ENCODE assay signal across 1 cellular context in the genomic region with DNA sequence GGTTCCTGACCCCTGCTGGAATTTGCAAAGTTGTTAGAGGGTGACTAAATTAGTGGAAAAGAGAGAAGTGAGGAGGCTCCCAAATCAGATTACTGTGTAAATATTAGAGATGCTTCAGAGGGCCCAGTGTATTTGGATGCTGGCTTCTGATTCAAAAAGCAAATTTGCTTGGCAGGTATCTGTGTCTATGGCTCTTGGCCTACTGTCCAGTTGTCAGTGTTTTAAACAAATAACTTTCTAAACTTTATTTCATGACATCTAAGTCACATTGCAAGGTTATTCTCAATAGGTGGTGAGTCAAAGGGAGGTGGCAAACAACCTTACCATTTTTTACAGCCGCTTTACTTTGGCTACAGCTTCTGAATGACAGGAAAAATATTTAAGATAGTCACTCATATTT.
TF ChIP-seq lines count a peak whose summit lies in the region.

No MANE protein-coding gene starts in this region.

TF ChIP-seq in HepG2, 621 proteins besides CTCF, POLR2A, EP300 and RAD21:
- TF ChIP-seq, protein P1, sequence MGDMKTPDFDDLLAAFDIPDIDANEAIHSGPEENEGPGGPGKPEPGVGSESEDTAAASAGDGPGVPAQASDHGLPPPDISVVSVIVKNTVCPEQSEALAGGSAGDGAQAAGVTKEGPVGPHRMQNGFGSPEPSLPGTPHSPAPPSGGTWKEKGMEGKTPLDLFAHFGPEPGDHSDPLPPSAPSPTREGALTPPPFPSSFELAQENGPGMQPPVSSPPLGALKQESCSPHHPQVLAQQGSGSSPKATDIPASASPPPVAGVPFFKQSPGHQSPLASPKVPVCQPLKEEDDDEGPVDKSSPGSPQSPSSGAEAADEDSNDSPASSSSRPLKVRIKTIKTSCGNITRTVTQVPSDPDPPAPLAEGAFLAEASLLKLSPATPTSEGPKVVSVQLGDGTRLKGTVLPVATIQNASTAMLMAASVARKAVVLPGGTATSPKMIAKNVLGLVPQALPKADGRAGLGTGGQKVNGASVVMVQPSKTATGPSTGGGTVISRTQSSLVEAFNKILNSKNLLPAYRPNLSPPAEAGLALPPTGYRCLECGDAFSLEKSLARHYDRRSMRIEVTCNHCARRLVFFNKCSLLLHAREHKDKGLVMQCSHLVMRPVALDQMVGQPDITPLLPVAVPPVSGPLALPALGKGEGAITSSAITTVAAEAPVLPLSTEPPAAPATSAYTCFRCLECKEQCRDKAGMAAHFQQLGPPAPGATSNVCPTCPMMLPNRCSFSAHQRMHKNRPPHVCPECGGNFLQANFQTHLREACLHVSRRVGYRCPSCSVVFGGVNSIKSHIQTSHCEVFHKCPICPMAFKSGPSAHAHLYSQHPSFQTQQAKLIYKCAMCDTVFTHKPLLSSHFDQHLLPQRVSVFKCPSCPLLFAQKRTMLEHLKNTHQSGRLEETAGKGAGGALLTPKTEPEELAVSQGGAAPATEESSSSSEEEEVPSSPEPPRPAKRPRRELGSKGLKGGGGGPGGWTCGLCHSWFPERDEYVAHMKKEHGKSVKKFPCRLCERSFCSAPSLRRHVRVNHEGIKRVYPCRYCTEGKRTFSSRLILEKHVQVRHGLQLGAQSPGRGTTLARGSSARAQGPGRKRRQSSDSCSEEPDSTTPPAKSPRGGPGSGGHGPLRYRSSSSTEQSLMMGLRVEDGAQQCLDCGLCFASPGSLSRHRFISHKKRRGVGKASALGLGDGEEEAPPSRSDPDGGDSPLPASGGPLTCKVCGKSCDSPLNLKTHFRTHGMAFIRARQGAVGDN (CRISPR knock-in tag; IDR thresholded peaks at IDR 0.05): no peak
- TF ChIP-seq, protein P2, sequence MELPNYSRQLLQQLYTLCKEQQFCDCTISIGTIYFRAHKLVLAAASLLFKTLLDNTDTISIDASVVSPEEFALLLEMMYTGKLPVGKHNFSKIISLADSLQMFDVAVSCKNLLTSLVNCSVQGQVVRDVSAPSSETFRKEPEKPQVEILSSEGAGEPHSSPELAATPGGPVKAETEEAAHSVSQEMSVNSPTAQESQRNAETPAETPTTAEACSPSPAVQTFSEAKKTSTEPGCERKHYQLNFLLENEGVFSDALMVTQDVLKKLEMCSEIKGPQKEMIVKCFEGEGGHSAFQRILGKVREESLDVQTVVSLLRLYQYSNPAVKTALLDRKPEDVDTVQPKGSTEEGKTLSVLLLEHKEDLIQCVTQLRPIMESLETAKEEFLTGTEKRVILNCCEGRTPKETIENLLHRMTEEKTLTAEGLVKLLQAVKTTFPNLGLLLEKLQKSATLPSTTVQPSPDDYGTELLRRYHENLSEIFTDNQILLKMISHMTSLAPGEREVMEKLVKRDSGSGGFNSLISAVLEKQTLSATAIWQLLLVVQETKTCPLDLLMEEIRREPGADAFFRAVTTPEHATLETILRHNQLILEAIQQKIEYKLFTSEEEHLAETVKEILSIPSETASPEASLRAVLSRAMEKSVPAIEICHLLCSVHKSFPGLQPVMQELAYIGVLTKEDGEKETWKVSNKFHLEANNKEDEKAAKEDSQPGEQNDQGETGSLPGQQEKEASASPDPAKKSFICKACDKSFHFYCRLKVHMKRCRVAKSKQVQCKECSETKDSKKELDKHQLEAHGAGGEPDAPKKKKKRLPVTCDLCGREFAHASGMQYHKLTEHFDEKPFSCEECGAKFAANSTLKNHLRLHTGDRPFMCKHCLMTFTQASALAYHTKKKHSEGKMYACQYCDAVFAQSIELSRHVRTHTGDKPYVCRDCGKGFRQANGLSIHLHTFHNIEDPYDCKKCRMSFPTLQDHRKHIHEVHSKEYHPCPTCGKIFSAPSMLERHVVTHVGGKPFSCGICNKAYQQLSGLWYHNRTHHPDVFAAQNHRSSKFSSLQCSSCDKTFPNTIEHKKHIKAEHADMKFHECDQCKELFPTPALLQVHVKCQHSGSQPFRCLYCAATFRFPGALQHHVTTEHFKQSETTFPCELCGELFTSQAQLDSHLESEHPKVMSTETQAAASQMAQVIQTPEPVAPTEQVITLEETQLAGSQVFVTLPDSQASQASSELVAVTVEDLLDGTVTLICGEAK (IDR thresholded peaks at IDR 0.05): no peak
- TF ChIP-seq, protein P2 (CRISPR knock-in tag; IDR thresholded peaks at IDR 0.05): no peak
